Comparison of ENCODE assay signal across 1 cellular context in the genomic region with DNA sequence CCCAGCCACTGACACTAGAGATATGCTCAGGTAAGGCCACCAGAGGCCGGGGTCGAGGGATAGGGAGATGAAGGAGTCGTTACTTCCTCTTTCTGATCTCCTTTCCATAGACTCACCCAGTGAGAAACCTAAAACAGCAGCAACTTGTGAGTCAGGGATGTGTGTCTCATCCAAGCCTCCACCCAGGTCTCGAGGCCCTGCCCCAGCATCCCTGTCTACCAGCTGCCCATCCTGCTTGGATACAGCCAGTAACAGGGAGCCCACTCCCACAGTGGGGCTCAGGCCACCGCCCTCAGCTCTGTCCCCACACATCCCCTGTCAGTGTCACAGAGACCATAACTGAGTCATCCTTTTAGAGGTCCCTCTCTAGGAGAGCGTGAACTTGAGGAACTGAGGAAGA.
TF ChIP-seq lines count a peak whose summit lies in the region.

No MANE protein-coding gene starts in this region.

TF ChIP-seq in GM12878, 131 proteins besides CTCF, POLR2A, EP300 and RAD21 (continued from another document):
- TF ChIP-seq, protein P1, sequence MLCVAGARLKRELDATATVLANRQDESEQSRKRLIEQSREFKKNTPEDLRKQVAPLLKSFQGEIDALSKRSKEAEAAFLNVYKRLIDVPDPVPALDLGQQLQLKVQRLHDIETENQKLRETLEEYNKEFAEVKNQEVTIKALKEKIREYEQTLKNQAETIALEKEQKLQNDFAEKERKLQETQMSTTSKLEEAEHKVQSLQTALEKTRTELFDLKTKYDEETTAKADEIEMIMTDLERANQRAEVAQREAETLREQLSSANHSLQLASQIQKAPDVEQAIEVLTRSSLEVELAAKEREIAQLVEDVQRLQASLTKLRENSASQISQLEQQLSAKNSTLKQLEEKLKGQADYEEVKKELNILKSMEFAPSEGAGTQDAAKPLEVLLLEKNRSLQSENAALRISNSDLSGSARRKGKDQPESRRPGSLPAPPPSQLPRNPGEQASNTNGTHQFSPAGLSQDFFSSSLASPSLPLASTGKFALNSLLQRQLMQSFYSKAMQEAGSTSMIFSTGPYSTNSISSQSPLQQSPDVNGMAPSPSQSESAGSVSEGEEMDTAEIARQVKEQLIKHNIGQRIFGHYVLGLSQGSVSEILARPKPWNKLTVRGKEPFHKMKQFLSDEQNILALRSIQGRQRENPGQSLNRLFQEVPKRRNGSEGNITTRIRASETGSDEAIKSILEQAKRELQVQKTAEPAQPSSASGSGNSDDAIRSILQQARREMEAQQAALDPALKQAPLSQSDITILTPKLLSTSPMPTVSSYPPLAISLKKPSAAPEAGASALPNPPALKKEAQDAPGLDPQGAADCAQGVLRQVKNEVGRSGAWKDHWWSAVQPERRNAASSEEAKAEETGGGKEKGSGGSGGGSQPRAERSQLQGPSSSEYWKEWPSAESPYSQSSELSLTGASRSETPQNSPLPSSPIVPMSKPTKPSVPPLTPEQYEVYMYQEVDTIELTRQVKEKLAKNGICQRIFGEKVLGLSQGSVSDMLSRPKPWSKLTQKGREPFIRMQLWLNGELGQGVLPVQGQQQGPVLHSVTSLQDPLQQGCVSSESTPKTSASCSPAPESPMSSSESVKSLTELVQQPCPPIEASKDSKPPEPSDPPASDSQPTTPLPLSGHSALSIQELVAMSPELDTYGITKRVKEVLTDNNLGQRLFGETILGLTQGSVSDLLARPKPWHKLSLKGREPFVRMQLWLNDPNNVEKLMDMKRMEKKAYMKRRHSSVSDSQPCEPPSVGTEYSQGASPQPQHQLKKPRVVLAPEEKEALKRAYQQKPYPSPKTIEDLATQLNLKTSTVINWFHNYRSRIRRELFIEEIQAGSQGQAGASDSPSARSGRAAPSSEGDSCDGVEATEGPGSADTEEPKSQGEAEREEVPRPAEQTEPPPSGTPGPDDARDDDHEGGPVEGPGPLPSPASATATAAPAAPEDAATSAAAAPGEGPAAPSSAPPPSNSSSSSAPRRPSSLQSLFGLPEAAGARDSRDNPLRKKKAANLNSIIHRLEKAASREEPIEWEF (IDR thresholded peaks at IDR 0.05; ENCODE audit: insufficient replicate concordance, low read depth, low read length) = no peak
- TF ChIP-seq, protein P2, sequence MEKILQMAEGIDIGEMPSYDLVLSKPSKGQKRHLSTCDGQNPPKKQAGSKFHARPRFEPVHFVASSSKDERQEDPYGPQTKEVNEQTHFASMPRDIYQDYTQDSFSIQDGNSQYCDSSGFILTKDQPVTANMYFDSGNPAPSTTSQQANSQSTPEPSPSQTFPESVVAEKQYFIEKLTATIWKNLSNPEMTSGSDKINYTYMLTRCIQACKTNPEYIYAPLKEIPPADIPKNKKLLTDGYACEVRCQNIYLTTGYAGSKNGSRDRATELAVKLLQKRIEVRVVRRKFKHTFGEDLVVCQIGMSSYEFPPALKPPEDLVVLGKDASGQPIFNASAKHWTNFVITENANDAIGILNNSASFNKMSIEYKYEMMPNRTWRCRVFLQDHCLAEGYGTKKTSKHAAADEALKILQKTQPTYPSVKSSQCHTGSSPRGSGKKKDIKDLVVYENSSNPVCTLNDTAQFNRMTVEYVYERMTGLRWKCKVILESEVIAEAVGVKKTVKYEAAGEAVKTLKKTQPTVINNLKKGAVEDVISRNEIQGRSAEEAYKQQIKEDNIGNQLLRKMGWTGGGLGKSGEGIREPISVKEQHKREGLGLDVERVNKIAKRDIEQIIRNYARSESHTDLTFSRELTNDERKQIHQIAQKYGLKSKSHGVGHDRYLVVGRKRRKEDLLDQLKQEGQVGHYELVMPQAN (conservative IDR thresholded peaks at IDR 0.05) = no peak
- TF ChIP-seq NR2F1 (conservative IDR thresholded peaks at IDR 0.05) (no peak), EZH2 (IDR thresholded peaks at IDR 0.05; ENCODE audit: borderline replicate concordance, control insufficient read depth, low read depth, low read length) (no peak), SUPT20H (IDR thresholded peaks at IDR 0.05; ENCODE audit: borderline replicate concordance, control insufficient read depth, low read depth, low read length) (no peak), YY1 (IDR thresholded peaks at IDR 0.05; ENCODE audit: low read depth, low read length) (no peak), GATAD2B (conservative IDR thresholded peaks at IDR 0.05; ENCODE audit: low read depth) (no peak), MEF2A (IDR thresholded peaks at IDR 0.05; ENCODE audit: insufficient read depth, low read depth, low read length) (no peak), RCOR1 (conservative IDR thresholded peaks at IDR 0.05; ENCODE audit: low read depth, low read length) (no peak), NBN (IDR thresholded peaks at IDR 0.05) (no peak), SMAD1 (IDR thresholded peaks at IDR 0.05; ENCODE audit: low read depth, partially characterized antibody) (no peak), ZSCAN29 (IDR thresholded peaks at IDR 0.05) (no peak)
- TF ChIP-seq, protein P3, sequence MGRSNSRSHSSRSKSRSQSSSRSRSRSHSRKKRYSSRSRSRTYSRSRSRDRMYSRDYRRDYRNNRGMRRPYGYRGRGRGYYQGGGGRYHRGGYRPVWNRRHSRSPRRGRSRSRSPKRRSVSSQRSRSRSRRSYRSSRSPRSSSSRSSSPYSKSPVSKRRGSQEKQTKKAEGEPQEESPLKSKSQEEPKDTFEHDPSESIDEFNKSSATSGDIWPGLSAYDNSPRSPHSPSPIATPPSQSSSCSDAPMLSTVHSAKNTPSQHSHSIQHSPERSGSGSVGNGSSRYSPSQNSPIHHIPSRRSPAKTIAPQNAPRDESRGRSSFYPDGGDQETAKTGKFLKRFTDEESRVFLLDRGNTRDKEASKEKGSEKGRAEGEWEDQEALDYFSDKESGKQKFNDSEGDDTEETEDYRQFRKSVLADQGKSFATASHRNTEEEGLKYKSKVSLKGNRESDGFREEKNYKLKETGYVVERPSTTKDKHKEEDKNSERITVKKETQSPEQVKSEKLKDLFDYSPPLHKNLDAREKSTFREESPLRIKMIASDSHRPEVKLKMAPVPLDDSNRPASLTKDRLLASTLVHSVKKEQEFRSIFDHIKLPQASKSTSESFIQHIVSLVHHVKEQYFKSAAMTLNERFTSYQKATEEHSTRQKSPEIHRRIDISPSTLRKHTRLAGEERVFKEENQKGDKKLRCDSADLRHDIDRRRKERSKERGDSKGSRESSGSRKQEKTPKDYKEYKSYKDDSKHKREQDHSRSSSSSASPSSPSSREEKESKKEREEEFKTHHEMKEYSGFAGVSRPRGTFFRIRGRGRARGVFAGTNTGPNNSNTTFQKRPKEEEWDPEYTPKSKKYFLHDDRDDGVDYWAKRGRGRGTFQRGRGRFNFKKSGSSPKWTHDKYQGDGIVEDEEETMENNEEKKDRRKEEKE (IDR thresholded peaks at IDR 0.05) = no peak
